ENCODE assay signal across 1 cellular context in the genomic region with DNA sequence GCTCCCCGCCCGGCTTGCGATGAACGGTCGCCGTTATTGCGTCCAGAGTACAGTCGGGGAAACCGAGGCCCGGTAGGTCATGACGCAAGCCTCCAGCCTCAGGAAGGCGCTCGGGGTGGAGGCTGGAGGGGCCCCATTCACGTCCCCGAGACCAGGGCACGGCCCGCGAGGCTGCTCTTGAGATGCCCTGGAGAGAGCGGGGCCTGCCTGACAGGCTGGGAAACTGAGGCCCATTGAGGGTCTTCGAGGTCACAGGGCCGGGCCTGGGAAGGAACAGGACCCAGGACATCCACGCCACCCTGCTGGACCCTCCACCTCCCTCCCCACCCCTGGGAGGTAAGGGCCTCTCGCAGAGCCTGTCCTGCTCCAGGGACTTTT.
TF ChIP-seq lines count a peak whose summit lies in the region.

No MANE protein-coding gene starts in this region.

TF ChIP-seq in K562, 482 proteins besides CTCF, POLR2A, EP300 and RAD21:
- TF ChIP-seq SRSF3 (IDR thresholded peaks at IDR 0.05; ENCODE audit: insufficient read depth, low read length) (0 out of 2 replicates have a peak, but pooled peaks have one; percentile 67), ZNF274 (IDR thresholded peaks at IDR 0.05; ENCODE audit: borderline replicate concordance, low read depth, low read length) (0 out of 2 replicates have a peak, but pooled peaks have one; percentile 7), RBFOX2 (IDR thresholded peaks at IDR 0.05; ENCODE audit: low read depth, low read length) (peak; percentile 70), HBP1 (CRISPR knock-in tag; IDR thresholded peaks at IDR 0.05) (0 out of 2 replicates have a peak, but pooled peaks have one; percentile 29), YBX1 (IDR thresholded peaks at IDR 0.05) (no peak), SIN3A (IDR thresholded peaks at IDR 0.05; ENCODE audit: borderline replicate concordance in 2 of 2, control insufficient read depth in 1 of 2, low read depth in 2 of 2, low read length in 2 of 2) (peak in 1 of 2 experiments; percentile 38; a peak in 1 of 4 replicates), KDM4B (IDR thresholded peaks at IDR 0.05; ENCODE audit: borderline replicate concordance in 2 of 2, low read depth in 1 of 2) (no peak), MGA (IDR thresholded peaks at IDR 0.05) (no peak), BRCA1 (IDR thresholded peaks at IDR 0.05) (no peak), BRCA1 (CRISPR knock-in tag; IDR thresholded peaks at IDR 0.05) (0 out of 2 replicates have a peak, but pooled peaks have one; percentile 3), SAP30 (IDR thresholded peaks at IDR 0.05; ENCODE audit: borderline replicate concordance, insufficient read depth, low read depth, low read length, poor library complexity, severe bottlenecking) (peak; percentile 50), RBBP5 (IDR thresholded peaks at IDR 0.05; ENCODE audit: borderline replicate concordance, insufficient read depth, low read length, poor library complexity, severe bottlenecking) (peak; percentile 23)
- TF ChIP-seq, protein P1, sequence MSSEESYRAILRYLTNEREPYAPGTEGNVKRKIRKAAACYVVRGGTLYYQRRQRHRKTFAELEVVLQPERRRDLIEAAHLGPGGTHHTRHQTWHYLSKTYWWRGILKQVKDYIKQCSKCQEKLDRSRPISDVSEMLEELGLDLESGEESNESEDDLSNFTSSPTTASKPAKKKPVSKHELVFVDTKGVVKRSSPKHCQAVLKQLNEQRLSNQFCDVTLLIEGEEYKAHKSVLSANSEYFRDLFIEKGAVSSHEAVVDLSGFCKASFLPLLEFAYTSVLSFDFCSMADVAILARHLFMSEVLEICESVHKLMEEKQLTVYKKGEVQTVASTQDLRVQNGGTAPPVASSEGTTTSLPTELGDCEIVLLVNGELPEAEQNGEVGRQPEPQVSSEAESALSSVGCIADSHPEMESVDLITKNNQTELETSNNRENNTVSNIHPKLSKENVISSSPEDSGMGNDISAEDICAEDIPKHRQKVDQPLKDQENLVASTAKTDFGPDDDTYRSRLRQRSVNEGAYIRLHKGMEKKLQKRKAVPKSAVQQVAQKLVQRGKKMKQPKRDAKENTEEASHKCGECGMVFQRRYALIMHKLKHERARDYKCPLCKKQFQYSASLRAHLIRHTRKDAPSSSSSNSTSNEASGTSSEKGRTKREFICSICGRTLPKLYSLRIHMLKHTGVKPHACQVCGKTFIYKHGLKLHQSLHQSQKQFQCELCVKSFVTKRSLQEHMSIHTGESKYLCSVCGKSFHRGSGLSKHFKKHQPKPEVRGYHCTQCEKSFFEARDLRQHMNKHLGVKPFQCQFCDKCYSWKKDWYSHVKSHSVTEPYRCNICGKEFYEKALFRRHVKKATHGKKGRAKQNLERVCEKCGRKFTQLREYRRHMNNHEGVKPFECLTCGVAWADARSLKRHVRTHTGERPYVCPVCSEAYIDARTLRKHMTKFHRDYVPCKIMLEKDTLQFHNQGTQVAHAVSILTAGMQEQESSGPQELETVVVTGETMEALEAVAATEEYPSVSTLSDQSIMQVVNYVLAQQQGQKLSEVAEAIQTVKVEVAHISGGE (CRISPR knock-in tag; IDR thresholded peaks at IDR 0.05): peak in 1 of 3 experiments; percentile 91; a peak in 2 of 6 replicates
